8 cellular contexts compared by ENCODE assay signal in genomic region chr9:70113403-70114022, GRCh38.
DNase-seq lines count a peak whose midpoint lies in the region; ATAC-seq and TF ChIP-seq lines count a peak whose summit lies in the region.

No MANE protein-coding gene starts in this region.

- H3K36me3 ChIP-seq in breast epithelium: no peaks in the 10 kb centered on the region
- H3K36me3 ChIP-seq in kidney epithelial cell (ENCODE audit: control insufficient read depth, insufficient read depth, low read length): no peaks in the 10 kb centered on the region

- peak; percentile 50 for ATAC-seq in HG03196 (IDR thresholded peaks at IDR 0.05; ENCODE audit: unreplicated experiment)

- H3K4me3 ChIP-seq in breast epithelium (no peak overlapping the region), kidney epithelial cell (ENCODE audit: low read depth, low read length) (no peak overlapping the region)

- no peaks in the 10 kb centered on the region for H3K4me1 ChIP-seq in breast epithelium

- H3K27me3 ChIP-seq in breast epithelium (no peaks in the 10 kb centered on the region), kidney epithelial cell (ENCODE audit: control insufficient read depth, insufficient read depth, low read length) (no peaks in the 10 kb centered on the region)

- intact Hi-C loops in breast epithelium (cut with DNase I; ENCODE audit: low total_unique reads): loop anchor here (5.0 kb wide), 1 partner anchor 136 kb away; no protein-coding TSS in a partner anchor

- no peaks in the 10 kb centered on the region for H3K9me3 ChIP-seq in breast epithelium

- TF ChIP-seq CTCF in GM13977 (IDR thresholded peaks at IDR 0.05; ENCODE audit: extremely low read depth, insufficient read depth, missing control alignments) (peak; percentile 86), breast epithelium (IDR thresholded peaks at IDR 0.05) (peak; percentile 68 to 83 (median 73)), kidney epithelial cell (IDR thresholded peaks at IDR 0.05; ENCODE audit: insufficient read depth, low read length, poor library complexity, severe bottlenecking) (peak; percentile 75)

- H3K27ac ChIP-seq in breast epithelium (no peak overlapping the region), substantia nigra (ENCODE audit: low read depth, low read length, poor library complexity, severe bottlenecking) (no peak overlapping the region)

- DNase-seq in AG20443 (ENCODE audit: low spot score) (peak; percentile 83), GM13977 (ENCODE audit: low spot score) (peak; percentile 42), NCI-H82 treated with DMSO at 0.1 percent for 48 hours (lab: John Stamatoyannopoulos, UW; ENCODE audit: unreplicated experiment) (peak; percentile 63), breast epithelium (ENCODE audit: low spot score in 2 of 2) (peak; percentile 49 to 55), kidney epithelial cell (ENCODE audit: low read depth) (no peak), substantia nigra (lab: John Stamatoyannopoulos, UW) (peak in 27 of 49 donors; percentile 0 to 42 (median 14)), GF-D8 (lab: John Stamatoyannopoulos, UW) (no peak)

- TF ChIP-seq POLR2A in breast epithelium (IDR thresholded peaks at IDR 0.05): no peak

- in situ Hi-C loops in GM13977 (cut with MboI; ENCODE audit: low pct_unique_long_range_greater_than_20kb, low sequenced_read_pairs, unreplicated experiment): loop anchor here (10.0 kb wide), 1 partner anchor 139 kb away; no protein-coding TSS in a partner anchor

Comparison
In these comparisons a context has a peak if more than half of its experiments do, and no peak if none do; other contexts are left out.
1. DNase-seq: peak in AG20443 (single experiment), GM13977 (single experiment), NCI-H82 treated with DMSO at 0.1 percent for 48 hours (single experiment), breast epithelium (2 of 2) and substantia nigra (27 of 49); none in kidney epithelial cell (single experiment) and GF-D8 (single experiment).
2. Peak in every context shown above with its lines, with median percentiles within 50 percentile points of each other: CTCF ChIP-seq.